In the genomic region with DNA sequence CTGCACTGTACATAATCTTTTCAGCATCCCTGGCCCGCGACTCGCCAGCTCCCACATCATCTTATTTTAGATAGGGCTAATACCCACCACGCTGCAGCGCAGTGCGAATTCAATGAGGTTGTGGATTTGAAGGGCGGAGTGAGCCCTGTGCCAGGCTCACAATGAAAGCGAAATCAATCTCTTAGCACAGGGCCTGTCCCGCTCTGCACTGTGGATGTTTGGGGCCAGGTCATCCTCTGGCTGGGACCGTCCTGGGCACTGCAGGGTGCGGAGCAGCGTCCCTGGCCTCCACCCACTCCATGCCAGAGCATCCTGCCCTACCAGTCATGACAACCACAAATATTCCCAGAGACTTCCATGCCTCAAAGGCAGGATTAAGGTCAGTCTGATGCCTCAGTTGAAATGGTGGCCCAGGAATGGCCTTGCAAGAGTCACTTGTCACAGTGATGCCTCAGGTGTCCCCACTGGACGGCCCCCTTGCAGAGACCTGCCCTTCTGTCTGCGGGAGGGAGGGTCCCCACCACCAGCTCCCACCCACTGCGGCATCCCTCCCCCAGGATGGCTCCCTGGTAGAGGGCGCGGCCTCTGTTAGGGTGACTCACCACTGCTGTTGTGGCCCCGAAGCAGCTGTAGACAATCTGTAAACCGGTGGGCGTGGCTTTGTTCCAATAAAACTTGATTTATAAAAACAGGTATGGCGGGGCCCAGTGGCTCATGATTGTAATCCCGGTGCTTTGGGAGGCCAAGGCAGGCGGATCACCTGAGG, we compare ENCODE assay signal across 8 cellular contexts. TPM values are rescaled to one million over a fixed set of nuclear protein-coding genes. Genes with fewer than 3 reads are reported as not detected.
DNase-seq lines count a peak whose midpoint lies in the region; ATAC-seq and TF ChIP-seq lines count a peak whose summit lies in the region.

No MANE protein-coding gene starts in this region.

- no peak overlapping the region for H3K9ac ChIP-seq in IMR-90 (ENCODE audit: low read depth, low read length)

- no peak for TF ChIP-seq CTCF in IMR-90 (conservative IDR thresholded peaks at IDR 0.05; ENCODE audit: low read depth, low read length)

- H3K9me1 ChIP-seq in IMR-90 (ENCODE audit: insufficient read depth, low read length) = peaks cover 9% of the 10 kb centered on the region

- H2BK5ac ChIP-seq in IMR-90 (ENCODE audit: low read depth, low read length, poor library complexity, severe bottlenecking) = peak overlapping the region; percentile 96

- H3K36me3 ChIP-seq in IMR-90 (ENCODE audit: control insufficient read depth, insufficient read depth, low read length) = peaks cover 1% of the 10 kb centered on the region; the same call in 1 of the 2 replicates
- H3K36me3 ChIP-seq in effector memory CD4-positive, alpha-beta T cell (ENCODE audit: control insufficient read depth, insufficient read depth, low read length) = no peaks in the 10 kb centered on the region

- peak overlapping the region; percentile 83 for H3K14ac ChIP-seq in IMR-90 (replicated peaks; ENCODE audit: low read depth, low read length)

- H3K27ac ChIP-seq in IMR-90 (ENCODE audit: insufficient read depth, low read length) = peak overlapping the region; percentile 67
- H3K27ac ChIP-seq in effector memory CD4-positive, alpha-beta T cell (ENCODE audit: insufficient read depth, low read length, poor library complexity, severe bottlenecking) = peak overlapping the region; percentile 62

- no peaks in the 10 kb centered on the region for H3K9me3 ChIP-seq in IMR-90 (ENCODE audit: control insufficient read depth, insufficient read depth, low read length)
- H3K9me3 ChIP-seq in effector memory CD4-positive, alpha-beta T cell (ENCODE audit: control insufficient read depth, low read length) = no peaks in the 10 kb centered on the region

- TF ChIP-seq RAD21 in IMR-90 (IDR thresholded peaks at IDR 0.05; ENCODE audit: low read length) = no peak

- peak overlapping the region; percentile 82; the same call in 2 of the 3 replicates for H2BK15ac ChIP-seq in IMR-90 (ENCODE audit: low read depth, low read length)

- peak overlapping the region; percentile 86 for H2AFZ ChIP-seq in IMR-90 (replicated peaks; ENCODE audit: low read length, poor library complexity)

- H3K4me2 ChIP-seq in IMR-90 (ENCODE audit: low read depth, low read length) = peak overlapping the region; percentile 33; the same call in 1 of the 2 replicates

- peak overlapping the region; percentile 94 for H4K91ac ChIP-seq in IMR-90 (ENCODE audit: insufficient read depth, low read depth, low read length)

- in situ Hi-C loops in IMR-90 (cut with MboI; ENCODE audit: low sequenced_read_pairs) = loop anchor here (5.0 kb wide), 2 partner anchors 43 to 108 kb away; no protein-coding TSS in a partner anchor

- dilution Hi-C loops in IMR-90 (cut with HindIII; ENCODE audit: low sequenced_read_pairs, unreplicated experiment) = no loop called here

- intact Hi-C loops in IMR-90 (cut with micrococcal nuclease) = no loop called here

- H2AK9ac ChIP-seq in IMR-90 (replicated peaks; ENCODE audit: low read depth, low read length, poor library complexity) = peak overlapping the region; percentile 89

- TF ChIP-seq POLR2A in IMR-90 (IDR thresholded peaks at IDR 0.05; ENCODE audit: low read depth, low read length) = no peak

- peak overlapping the region; percentile 92 for H3K4ac ChIP-seq in IMR-90 (ENCODE audit: low read depth, low read length)

- H3K79me1 ChIP-seq in IMR-90 (ENCODE audit: low read depth in 1 of 2, low read length in 2 of 2) = peaks cover 0 to 71% of the 10 kb centered on the region in 2 experiments; a peak in 2 of 4 replicates

- H2BK20ac ChIP-seq in IMR-90 (ENCODE audit: low read depth, low read length) = peak overlapping the region; percentile 85

- peak overlapping the region; percentile 91 for H2AK5ac ChIP-seq in IMR-90 (ENCODE audit: low read depth, low read length)

- POLR2A ChIA-PET in IMR-90 (lab: Charles Lee; ENCODE audit: unreplicated experiment) = no interaction called here

- no TSS peak for BruUV-seq in IMR-90 (replicated peaks; lab: Mats Ljungman, UMichigan)

- peak overlapping the region; percentile 68 for H3K23ac ChIP-seq in IMR-90 (ENCODE audit: low read depth, low read length)

- peak overlapping the region; percentile 65 for H4K5ac ChIP-seq in IMR-90 (ENCODE audit: low read depth, low read length)

- H3K56ac ChIP-seq in IMR-90 (ENCODE audit: extremely low read depth, insufficient read depth, low read length) = peak overlapping the region; percentile 58; the same call in 1 of the 2 replicates

- peak overlapping the region; percentile 36 to 86; a peak in 3 of 4 replicates for H4K8ac ChIP-seq in IMR-90 (ENCODE audit: low read depth in 2 of 2, low read length in 2 of 2)

- no peaks in the 10 kb centered on the region for H3K27me3 ChIP-seq in IMR-90 (ENCODE audit: control insufficient read depth, insufficient read depth, low read length)
- H3K27me3 ChIP-seq in effector memory CD4-positive, alpha-beta T cell (replicated peaks; ENCODE audit: control insufficient read depth, insufficient read depth, low read length, poor library complexity, severe bottlenecking) = no peaks in the 10 kb centered on the region

- CTCF ChIA-PET in IMR-90 (lab: Yijun Ruan, JAX) = interaction anchor here (4.6 kb wide), 1 partner anchor 105 kb away, joined by 30 read pairs; no protein-coding TSS in a partner anchor

- DNase-seq in A172 (ENCODE audit: low spot score) = peak; percentile 97
- DNase-seq in IMR-90 = peak; percentile 69
- DNase-seq in activated CD4-positive, alpha-beta T cell treated with anti-CD3 and anti-CD28 coated beads, Interleukin-2, amount 50 U/mL, for 48 hours = peak; percentile 68 to 75
- DNase-seq in effector memory CD4-positive, alpha-beta T cell = peak; percentile 47 to 66 (median 60)
- peak; percentile 85 for DNase-seq in renal cortical epithelial cell (ENCODE audit: low read depth)

- ATAC-seq in IMR-90 (ENCODE audit: low read depth) (peak; percentile 10; the same call in 1 of the 2 replicates), HG03571 (IDR thresholded peaks at IDR 0.05; ENCODE audit: unreplicated experiment) (no peak), GM21381 (IDR thresholded peaks at IDR 0.05; ENCODE audit: unreplicated experiment) (no peak), HG03520 (IDR thresholded peaks at IDR 0.05; ENCODE audit: unreplicated experiment) (no peak)

- WGBS in IMR-90 (ENCODE audit: extremely low coverage in 2 of 2, insufficient read length in 1 of 2), 2 experiments = 56% methylated on average over 14 of the region's 23 CpGs; no CpG with 5 or more reads in 1 of the 2 experiments

- H3K18ac ChIP-seq in IMR-90 (ENCODE audit: low read depth, low read length) = peak overlapping the region; percentile 22

- peak overlapping the region; percentile 91 for H2BK120ac ChIP-seq in IMR-90 (ENCODE audit: low read depth, low read length)

- peaks cover 38% of the 10 kb centered on the region for H3K4me1 ChIP-seq in IMR-90 (ENCODE audit: control insufficient read depth, insufficient read depth, low read length)
- peaks cover 26% of the 10 kb centered on the region for H3K4me1 ChIP-seq in effector memory CD4-positive, alpha-beta T cell (ENCODE audit: control insufficient read depth, insufficient read depth, low read length, poor library complexity, severe bottlenecking)

- peaks cover 43% of the 10 kb centered on the region for H4K20me1 ChIP-seq in IMR-90 (ENCODE audit: insufficient read depth, low read length)

- no peak overlapping the region for H3K4me3 ChIP-seq in IMR-90 (ENCODE audit: insufficient read depth, low read depth, low read length)
- peak overlapping the region; percentile 53 for H3K4me3 ChIP-seq in effector memory CD4-positive, alpha-beta T cell (ENCODE audit: insufficient read depth, low read depth, low read length, poor library complexity, severe bottlenecking)

TF ChIP-seq in IMR-90, 13 proteins besides CTCF, POLR2A, EP300 and RAD21:
- peak; percentile 71; the same call in 1 of the 2 replicates for TF ChIP-seq FOS (IDR thresholded peaks at IDR 0.05; ENCODE audit: low read depth, low read length)
- no peak for TF ChIP-seq SMC3 (IDR thresholded peaks at IDR 0.05; ENCODE audit: low read depth, low read length)
- TF ChIP-seq BHLHE40 (IDR thresholded peaks at IDR 0.05; ENCODE audit: low read depth, low read length) = peak; percentile 24; the same call in 1 of the 2 replicates

RNA-seq across cellular contexts. Expression of a gene that starts 5.6 kb away (rescaled TPM):
- total RNA-seq in A172 (2014; rRNA removed; shearing (Covaris generic)) = 110 and 118 TPM in 2 replicates
- total RNA-seq in IMR-90 (2012; rRNA removed) (57.4 and 70.3 TPM in 2 replicates), renal cortical epithelial cell (18.0 and 26.2 TPM in 2 replicates)
- 47.4 and 49.2 TPM in 2 replicates for polyA plus RNA-seq in IMR-90 (2012; rRNA removed)
- polyA plus RNA-seq in IMR-90 (2012; cell fraction: cytosol; rRNA removed) = 32.5 and 35.1 TPM in 2 replicates
- polyA plus RNA-seq in IMR-90 (2012; cell fraction: nucleus; rRNA removed; ENCODE audit: low replicate concordance) = 42.0 and 73.3 TPM in 2 replicates

RNA-seq across cellular contexts. Expression of a gene that starts 12.2 kb away (rescaled TPM):
- not detected in 2 replicates for total RNA-seq in A172 (2014; rRNA removed; shearing (Covaris generic))
- total RNA-seq in IMR-90 (2012; rRNA removed) (not detected in 2 replicates), renal cortical epithelial cell (not detected in 2 replicates)
- not detected in 2 replicates for polyA plus RNA-seq in IMR-90 (2012; rRNA removed)
- polyA plus RNA-seq in IMR-90 (2012; cell fraction: cytosol; rRNA removed) = not detected in 2 replicates
- polyA plus RNA-seq in IMR-90 (2012; cell fraction: nucleus; rRNA removed; ENCODE audit: low replicate concordance) = 0.04 and 0.09 TPM in 2 replicates

RNA-seq across cellular contexts. Expression of a gene that starts 47.5 kb away (rescaled TPM):
- total RNA-seq in A172 (2014; rRNA removed; shearing (Covaris generic)) = 175 and 198 TPM in 2 replicates
- total RNA-seq in IMR-90 (2012; rRNA removed) (246 and 289 TPM in 2 replicates), renal cortical epithelial cell (348 and 378 TPM in 2 replicates)
- 147 and 170 TPM in 2 replicates for polyA plus RNA-seq in IMR-90 (2012; rRNA removed)
- polyA plus RNA-seq in IMR-90 (2012; cell fraction: cytosol; rRNA removed) = 125 and 358 TPM in 2 replicates
- polyA plus RNA-seq in IMR-90 (2012; cell fraction: nucleus; rRNA removed; ENCODE audit: low replicate concordance) = 67.4 and 161 TPM in 2 replicates

RNA-seq across cellular contexts. Expression of a gene that starts 54.0 kb away (rescaled TPM):
- 13.4 and 16.4 TPM in 2 replicates for total RNA-seq in A172 (2014; rRNA removed; shearing (Covaris generic))
- total RNA-seq in IMR-90 (2012; rRNA removed) (5.0 TPM in 2 replicates), renal cortical epithelial cell (8.7 and 47.0 TPM in 2 replicates)
- polyA plus RNA-seq in IMR-90 (2012; rRNA removed) = 17.9 and 20.8 TPM in 2 replicates
- 9.5 and 17.5 TPM in 2 replicates for polyA plus RNA-seq in IMR-90 (2012; cell fraction: cytosol; rRNA removed)
- polyA plus RNA-seq in IMR-90 (2012; cell fraction: nucleus; rRNA removed; ENCODE audit: low replicate concordance) = 37.9 and 61.0 TPM in 2 replicates
